ENCODE assay signal across 10 cellular contexts in genomic region chr9:133708770-133709611, GRCh38. TPM values are rescaled to one million over a fixed set of nuclear protein-coding genes. Genes with fewer than 3 reads are reported as not detected.
DNase-seq lines count a peak whose midpoint lies in the region; ATAC-seq lines count a peak whose summit lies in the region.
"Had no signal": no experiment of that assay in that cellular context is flagged by ENCODE, and none has a peak within 500 bp of the region (broad histone marks: within the 10 kb centered on the region; RNA-seq: fewer than 3 reads in every experiment).

No MANE protein-coding gene starts in this region.

- H3K4me1 Mint-ChIP-seq in effector memory CD8-positive, alpha-beta T cell (ENCODE audit: low read depth in 2 of 2) = peaks cover 0 to 3% of the 10 kb centered on the region in 2 donors
- H3K4me1 Mint-ChIP-seq in immature natural killer cell = no peaks in the 10 kb centered on the region

- peaks cover 0 to 7% of the 10 kb centered on the region in 2 donors for H3K27me3 Mint-ChIP-seq in effector memory CD8-positive, alpha-beta T cell
- H3K27me3 Mint-ChIP-seq in immature natural killer cell (ENCODE audit: low read depth in 3 of 3) = peaks cover 0 to 2% (median 0%) of the 10 kb centered on the region in 3 donors

- no peaks in the 10 kb centered on the region for H3K9me3 Mint-ChIP-seq in effector memory CD8-positive, alpha-beta T cell
- H3K9me3 Mint-ChIP-seq in immature natural killer cell = no peaks in the 10 kb centered on the region

- H3K27ac Mint-ChIP-seq in effector memory CD8-positive, alpha-beta T cell = no peak overlapping the region
- no peak overlapping the region for H3K27ac Mint-ChIP-seq in immature natural killer cell

- peak overlapping the region in 1 of 2 donors; percentile 21 for H3K4me3 Mint-ChIP-seq in effector memory CD8-positive, alpha-beta T cell
- no peak overlapping the region for H3K4me3 Mint-ChIP-seq in immature natural killer cell

- no peaks in the 10 kb centered on the region for H3K36me3 Mint-ChIP-seq in effector memory CD8-positive, alpha-beta T cell (ENCODE audit: insufficient read depth)
- H3K36me3 Mint-ChIP-seq in immature natural killer cell = no peaks in the 10 kb centered on the region

- ATAC-seq in activated CD4-positive, CD25-positive, alpha-beta regulatory T cell treated with anti-CD3 and anti-CD28 coated beads, Interleukin-2, amount 50 U/mL, for 24 hours = peak; percentile 90 to 93
- peak; percentile 65 for ATAC-seq in effector memory CD8-positive, alpha-beta T cell (replicated peaks)
- ATAC-seq in GM19455 (IDR thresholded peaks at IDR 0.05; ENCODE audit: unreplicated experiment) = no peak
- ATAC-seq: body of pancreas had no signal

- DNase-seq in activated CD4-positive, CD25-positive, alpha-beta regulatory T cell (lab: John Stamatoyannopoulos, UW) = no peak
- DNase-seq in T-helper 9 cell (peak; percentile 44), Kasumi-1 (lab: John Stamatoyannopoulos, UW) (no peak), immature natural killer cell (no peak)
- no peak for DNase-seq in effector memory CD8-positive, alpha-beta T cell
- peak; percentile 50 for DNase-seq in stimulated activated CD8-positive, alpha-beta memory T cell treated with anti-CD3 and anti-CD28 coated beads, Interleukin-12 subunit alpha, Interleukin-12 subunit beta, amount 100 ng/mL, for 4 hours (ENCODE audit: low read depth)
- DNase-seq: NCI-H1930 had no signal

RNA-seq across cellular contexts. Expression of gene SARDH, which starts 29.2 kb away (rescaled TPM):
- polyA plus RNA-seq in immature natural killer cell = 1 to 10 TPM in 2 of 3 donors, under 1 TPM in 1; 0.08 to 6.8 (median 1.2) TPM

Comparison
In these comparisons a context has a peak if more than half of its experiments do, and no peak if none do; other contexts are left out.
1. DNase-seq: peak in T-helper 9 cell (single experiment) and stimulated activated CD8-positive, alpha-beta memory T cell treated with anti-CD3 and anti-CD28 coated beads, Interleukin-12 subunit alpha, Interleukin-12 subunit beta, amount 100 ng/mL, for 4 hours (single experiment); none in activated CD4-positive, CD25-positive, alpha-beta regulatory T cell (0 of 4), effector memory CD8-positive, alpha-beta T cell (0 of 3), Kasumi-1 (0 of 2) and immature natural killer cell (0 of 3).